In the genomic region with DNA sequence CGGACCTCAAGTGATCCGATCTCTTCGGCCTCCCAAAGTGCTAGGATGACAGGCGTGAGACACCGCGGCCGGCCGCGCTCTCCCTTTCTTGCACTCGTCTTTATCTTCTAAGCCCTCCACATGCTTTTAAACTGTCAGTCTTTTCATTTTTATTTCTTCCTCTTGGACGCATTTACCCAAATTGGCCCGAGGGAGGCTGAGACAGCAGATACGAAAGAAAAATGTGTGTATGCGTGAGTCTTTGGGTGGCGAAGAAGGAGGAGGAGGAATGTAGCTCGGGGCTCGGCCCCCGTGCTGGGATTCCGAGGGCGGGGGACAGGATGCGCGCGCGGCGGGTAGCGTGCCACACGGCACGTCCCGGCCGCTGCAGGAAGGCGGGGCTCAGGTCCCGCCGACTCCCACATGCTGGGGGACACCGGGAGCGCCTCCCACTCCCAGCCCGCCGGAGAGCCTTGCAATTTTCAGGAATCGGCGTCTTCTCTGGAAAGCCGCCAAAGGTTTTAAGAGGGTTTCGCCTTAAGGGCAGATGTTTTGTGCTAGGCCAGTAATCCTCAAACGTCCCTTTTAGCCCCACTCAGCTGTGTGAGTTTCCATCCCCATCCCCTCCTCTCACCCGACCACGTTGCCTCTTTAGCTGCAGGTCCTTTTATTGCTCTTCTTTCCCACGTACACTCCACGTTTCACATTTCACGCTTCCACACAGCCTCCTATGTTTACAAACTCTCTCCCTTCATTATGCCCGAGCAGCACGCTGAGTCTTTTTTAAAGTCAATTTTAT, we compare ENCODE assay signal across 8 cellular contexts.
DNase-seq lines count a peak whose midpoint lies in the region; ATAC-seq and TF ChIP-seq lines count a peak whose summit lies in the region.

No MANE protein-coding gene starts in this region.

- peak overlapping the region in 20 of 21 experiments; percentile 36 to 93 (median 86) for H3K27ac ChIP-seq in skin epidermis

- H3K9me3 ChIP-seq in iPS-18c (ENCODE audit: control insufficient read depth, insufficient read depth, low read length), result peaks cover 5% of the 10 kb centered on the region

- DNase-seq in GM13977 (ENCODE audit: low spot score) (peak; percentile 77), NCI-H146 treated with DMSO at 0.1 percent for 48 hours (lab: John Stamatoyannopoulos, UW; ENCODE audit: unreplicated experiment) (peak; percentile 49), UCSD-AML1 (lab: John Stamatoyannopoulos, UW; ENCODE audit: unreplicated experiment) (peak; percentile 89), brain pericyte (ENCODE audit: low read depth, low spot score) (peak; percentile 90), NCI-H510A (lab: John Stamatoyannopoulos, UW) (no peak)

- H3K4me3 ChIP-seq in iPS-18c (ENCODE audit: insufficient read depth, low read depth, low read length) (peak overlapping the region; percentile 47), skin epidermis (peak overlapping the region; percentile 33 to 54 (median 39))

- no peak for TF ChIP-seq CTCF in GM13977 (IDR thresholded peaks at IDR 0.05; ENCODE audit: extremely low read depth, insufficient read depth, missing control alignments)

- ATAC-seq in HG02759 (IDR thresholded peaks at IDR 0.05; ENCODE audit: unreplicated experiment), result peak; percentile 98

- in situ Hi-C loops in GM13977 (cut with MboI; ENCODE audit: low pct_unique_long_range_greater_than_20kb, low sequenced_read_pairs, unreplicated experiment), result no loop called here
